Comparison of ENCODE assay signal across 8 cellular contexts in genomic region chr2:172972005-172972619, GRCh38.
DNase-seq lines count a peak whose midpoint lies in the region; ATAC-seq and TF ChIP-seq lines count a peak whose summit lies in the region.

No MANE protein-coding gene starts in this region.

- H3K4me1 ChIP-seq in MM.1S (ENCODE audit: low read length), result no peaks in the 10 kb centered on the region
- H3K4me1 ChIP-seq in psoas muscle, result peaks cover 9% of the 10 kb centered on the region

- H3K9me3 Mint-ChIP-seq in activated CD4-positive, alpha-beta memory T cell treated with anti-CD3 and anti-CD28 coated beads, Interleukin-2, amount 10 ng/mL, durations not matched to agents 7 days and 5 days, result no peaks in the 10 kb centered on the region

- peaks cover 2% of the 10 kb centered on the region for H3K4me1 Mint-ChIP-seq in activated CD4-positive, alpha-beta memory T cell treated with anti-CD3 and anti-CD28 coated beads, Interleukin-2, amount 10 ng/mL, durations not matched to agents 7 days and 5 days

- no peak overlapping the region for H2AFZ ChIP-seq in MM.1S (ENCODE audit: low read length)

- no peaks in the 10 kb centered on the region for H3F3A ChIP-seq in MM.1S (ENCODE audit: insufficient read depth, low read length)

- H3K27ac Mint-ChIP-seq in activated CD4-positive, alpha-beta memory T cell treated with anti-CD3 and anti-CD28 coated beads, Interleukin-2, amount 10 ng/mL, durations not matched to agents 7 days and 5 days, result no peak overlapping the region

- H3K27me3 ChIP-seq in MM.1S (replicated peaks; ENCODE audit: insufficient read depth, low read length) (no peaks in the 10 kb centered on the region), psoas muscle (ENCODE audit: insufficient read depth in 3 of 3, low read length in 2 of 3) (no peaks in the 10 kb centered on the region)

- in situ Hi-C loops in GM13976 (cut with MboI; ENCODE audit: low sequenced_read_pairs, unreplicated experiment), result no loop called here

- H3K36me3 Mint-ChIP-seq in activated CD4-positive, alpha-beta memory T cell treated with anti-CD3 and anti-CD28 coated beads, Interleukin-2, amount 10 ng/mL, durations not matched to agents 7 days and 5 days (ENCODE audit: low read depth), result no peaks in the 10 kb centered on the region

- 58 to 67% (median 63%) methylated on average over 12 of the region's 12 CpGs for WGBS in psoas muscle, 3 donors

- no peaks in the 10 kb centered on the region for H3K79me2 ChIP-seq in MM.1S (ENCODE audit: low read length)

- H3K36me3 ChIP-seq in MM.1S (replicated peaks; ENCODE audit: insufficient read depth, low read length) (no peaks in the 10 kb centered on the region), psoas muscle (ENCODE audit: insufficient read depth in 1 of 2, low read depth in 1 of 2) (no peaks in the 10 kb centered on the region)

- no peak overlapping the region for H3K4me2 ChIP-seq in MM.1S (ENCODE audit: low read depth, low read length)

- H3K27me3 Mint-ChIP-seq in activated CD4-positive, alpha-beta memory T cell treated with anti-CD3 and anti-CD28 coated beads, Interleukin-2, amount 10 ng/mL, durations not matched to agents 7 days and 5 days, result peaks cover 45% of the 10 kb centered on the region

- H3K9ac ChIP-seq in MM.1S (ENCODE audit: low read length), result no peak overlapping the region

- intact Hi-C loops in psoas muscle (cut with DNase I), result loop anchor here (5.0 to 10.0 kb wide), 3 partner anchors 383 to 475 kb away; partner anchors contain the start of gene CDCA7 (in 1 of the 2)

- H3K4me3 ChIP-seq in AG04449 (ENCODE audit: low read depth, low read length) (no peak overlapping the region), MM.1S (ENCODE audit: low read length) (no peak overlapping the region), fibroblast of villous mesenchyme (ENCODE audit: low read depth, low read length) (no peak overlapping the region), psoas muscle (no peak overlapping the region)

- H4K20me1 ChIP-seq in MM.1S (ENCODE audit: insufficient read depth, low read length), result no peaks in the 10 kb centered on the region

- POLR2A ChIA-PET in AG04449 (lab: Yijun Ruan, JAX), result no interaction called here
- POLR2A ChIA-PET in activated CD4-positive, alpha-beta memory T cell treated with anti-CD3 and anti-CD28 coated beads, Interleukin-2, amount 10 ng/mL, durations not matched to agents 7 days and 5 days (lab: Charles Lee), result interaction anchor here (0.7 kb wide), 1 partner anchor 11 kb away, joined by 3 read pairs; no protein-coding TSS in a partner anchor

- H3K4me3 Mint-ChIP-seq in activated CD4-positive, alpha-beta memory T cell treated with anti-CD3 and anti-CD28 coated beads, Interleukin-2, amount 10 ng/mL, durations not matched to agents 7 days and 5 days, result no peak overlapping the region

- no peaks in the 10 kb centered on the region for H3K9me2 ChIP-seq in MM.1S (replicated peaks; ENCODE audit: insufficient read depth, low read length)

- DNase-seq in AG04449 (ENCODE audit: low read depth, low spot score) (no peak), GM13976 (ENCODE audit: low spot score) (peak; percentile 58), MM.1S (peak; percentile 53), fibroblast of villous mesenchyme (ENCODE audit: low read depth) (peak; percentile 55), psoas muscle (peak in 1 of 2 donors; percentile 63), ureter (ENCODE audit: low spot score) (no peak), anterior cingulate cortex (lab: John Stamatoyannopoulos, UW) (no peak)
- peak; percentile 43 for DNase-seq in activated CD4-positive, alpha-beta memory T cell treated with anti-CD3 and anti-CD28 coated beads, Interleukin-2, amount 10 ng/mL, durations not matched to agents 7 days and 5 days

- TF ChIP-seq CTCF in AG04449 (IDR thresholded peaks at IDR 0.05; ENCODE audit: insufficient read depth, low read length, missing control alignments) (peak; percentile 85), GM13976 (IDR thresholded peaks at IDR 0.05; ENCODE audit: borderline replicate concordance, control extremely low read depth, extremely low read depth, insufficient read depth, missing control alignments) (peak; percentile 77), MM.1S (IDR thresholded peaks at IDR 0.05; ENCODE audit: low read length) (peak; percentile 89), fibroblast of villous mesenchyme (IDR thresholded peaks at IDR 0.05; ENCODE audit: insufficient read depth, low read depth, low read length) (peak; percentile 95), psoas muscle (IDR thresholded peaks at IDR 0.05) (peak; percentile 76)

- ATAC-seq in psoas muscle, result peak; percentile 61 to 86 (median 72)

- CTCF ChIA-PET in AG04449 (lab: Yijun Ruan, JAX), result interaction anchor here (0.7 to 7.1 kb wide), 25 partner anchors 10 to 245 kb away, joined by 3 to 80 read pairs (median 5); no protein-coding TSS in a partner anchor
- CTCF ChIA-PET in activated CD4-positive, alpha-beta memory T cell treated with anti-CD3 and anti-CD28 coated beads, Interleukin-2, amount 10 ng/mL, durations not matched to agents 7 days and 5 days (lab: Charles Lee), result interaction anchor here (1.0 to 1.5 kb wide), 2 partner anchors 9 to 19 kb away, joined by 3 to 5 read pairs; no protein-coding TSS in a partner anchor

- H3K27ac ChIP-seq in MM.1S (ENCODE audit: low read length), result no peak overlapping the region
- no peak overlapping the region for H3K27ac ChIP-seq in psoas muscle

- H3K9me3 ChIP-seq in MM.1S (replicated peaks; ENCODE audit: insufficient read depth, low read length) (no peaks in the 10 kb centered on the region), psoas muscle (no peaks in the 10 kb centered on the region)

Comparison
In these comparisons a context has a peak if more than half of its experiments do, and no peak if none do; other contexts are left out.
1. DNase-seq: peak in GM13976 (single experiment), MM.1S (single experiment), activated CD4-positive, alpha-beta memory T cell treated with anti-CD3 and anti-CD28 coated beads, Interleukin-2, amount 10 ng/mL, durations not matched to agents 7 days and 5 days (single experiment) and fibroblast of villous mesenchyme (single experiment); none in AG04449 (single experiment), ureter (single experiment) and anterior cingulate cortex (0 of 58).
2. Peak in every context shown above with its lines, with median percentiles within 50 percentile points of each other: CTCF ChIP-seq.